ENCODE assay signal across 1 cellular context in the genomic region with DNA sequence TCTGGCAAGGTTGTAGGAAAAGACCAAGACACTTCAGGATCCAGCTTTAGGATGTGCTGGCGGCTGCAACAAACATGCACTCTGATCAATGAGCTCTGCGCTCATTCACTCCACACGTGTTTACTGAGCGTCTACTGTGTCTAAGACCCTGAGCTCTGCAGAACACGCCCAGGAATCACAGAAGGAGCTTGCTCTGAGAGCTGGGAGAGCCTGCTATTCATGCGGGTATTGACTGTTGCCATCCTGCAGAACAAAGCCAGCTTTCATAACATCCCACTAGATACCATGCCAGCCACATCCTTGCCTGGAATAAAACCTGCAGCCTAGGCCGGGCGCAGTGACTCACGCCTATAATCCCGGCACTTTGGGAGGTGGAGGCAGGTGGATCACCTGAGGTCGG.
TF ChIP-seq lines count a peak whose summit lies in the region.

No MANE protein-coding gene starts in this region.

TF ChIP-seq in HCT116, 20 proteins besides CTCF, POLR2A, EP300 and RAD21 (continued from another document):
- TF ChIP-seq CBX3 (IDR thresholded peaks at IDR 0.05; ENCODE audit: low read depth) (0 out of 2 replicates have a peak, but pooled peaks have one; percentile 46), ZNF274 (IDR thresholded peaks at IDR 0.05; ENCODE audit: low read depth, low read length) (no peak), SP1 (IDR thresholded peaks at IDR 0.05; ENCODE audit: low read depth) (peak; percentile 55; the same call in 1 of the 2 replicates), TCF7L2 (IDR thresholded peaks at IDR 0.05; ENCODE audit: borderline replicate concordance, extremely low read depth, insufficient read depth, insufficient read length) (no peak), ELF1 (IDR thresholded peaks at IDR 0.05; ENCODE audit: borderline replicate concordance, low read depth) (no peak), EGR1 (IDR thresholded peaks at IDR 0.05; ENCODE audit: low read depth) (no peak), EZH2phosphoT487 (IDR thresholded peaks at IDR 0.05; ENCODE audit: borderline replicate concordance) (no peak), ZFX (IDR thresholded peaks at IDR 0.05) (no peak), POLR2AphosphoS5 (IDR thresholded peaks at IDR 0.05; ENCODE audit: low read depth, low read length) (no peak), SRF (IDR thresholded peaks at IDR 0.05; ENCODE audit: low read depth) (no peak)
- TF ChIP-seq, protein P1, sequence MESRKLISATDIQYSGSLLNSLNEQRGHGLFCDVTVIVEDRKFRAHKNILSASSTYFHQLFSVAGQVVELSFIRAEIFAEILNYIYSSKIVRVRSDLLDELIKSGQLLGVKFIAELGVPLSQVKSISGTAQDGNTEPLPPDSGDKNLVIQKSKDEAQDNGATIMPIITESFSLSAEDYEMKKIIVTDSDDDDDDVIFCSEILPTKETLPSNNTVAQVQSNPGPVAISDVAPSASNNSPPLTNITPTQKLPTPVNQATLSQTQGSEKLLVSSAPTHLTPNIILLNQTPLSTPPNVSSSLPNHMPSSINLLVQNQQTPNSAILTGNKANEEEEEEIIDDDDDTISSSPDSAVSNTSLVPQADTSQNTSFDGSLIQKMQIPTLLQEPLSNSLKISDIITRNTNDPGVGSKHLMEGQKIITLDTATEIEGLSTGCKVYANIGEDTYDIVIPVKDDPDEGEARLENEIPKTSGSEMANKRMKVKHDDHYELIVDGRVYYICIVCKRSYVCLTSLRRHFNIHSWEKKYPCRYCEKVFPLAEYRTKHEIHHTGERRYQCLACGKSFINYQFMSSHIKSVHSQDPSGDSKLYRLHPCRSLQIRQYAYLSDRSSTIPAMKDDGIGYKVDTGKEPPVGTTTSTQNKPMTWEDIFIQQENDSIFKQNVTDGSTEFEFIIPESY (IDR thresholded peaks at IDR 0.05; ENCODE audit: extremely low read depth, insufficient replicate concordance, low read length) = no peak
- TF ChIP-seq, protein P2, sequence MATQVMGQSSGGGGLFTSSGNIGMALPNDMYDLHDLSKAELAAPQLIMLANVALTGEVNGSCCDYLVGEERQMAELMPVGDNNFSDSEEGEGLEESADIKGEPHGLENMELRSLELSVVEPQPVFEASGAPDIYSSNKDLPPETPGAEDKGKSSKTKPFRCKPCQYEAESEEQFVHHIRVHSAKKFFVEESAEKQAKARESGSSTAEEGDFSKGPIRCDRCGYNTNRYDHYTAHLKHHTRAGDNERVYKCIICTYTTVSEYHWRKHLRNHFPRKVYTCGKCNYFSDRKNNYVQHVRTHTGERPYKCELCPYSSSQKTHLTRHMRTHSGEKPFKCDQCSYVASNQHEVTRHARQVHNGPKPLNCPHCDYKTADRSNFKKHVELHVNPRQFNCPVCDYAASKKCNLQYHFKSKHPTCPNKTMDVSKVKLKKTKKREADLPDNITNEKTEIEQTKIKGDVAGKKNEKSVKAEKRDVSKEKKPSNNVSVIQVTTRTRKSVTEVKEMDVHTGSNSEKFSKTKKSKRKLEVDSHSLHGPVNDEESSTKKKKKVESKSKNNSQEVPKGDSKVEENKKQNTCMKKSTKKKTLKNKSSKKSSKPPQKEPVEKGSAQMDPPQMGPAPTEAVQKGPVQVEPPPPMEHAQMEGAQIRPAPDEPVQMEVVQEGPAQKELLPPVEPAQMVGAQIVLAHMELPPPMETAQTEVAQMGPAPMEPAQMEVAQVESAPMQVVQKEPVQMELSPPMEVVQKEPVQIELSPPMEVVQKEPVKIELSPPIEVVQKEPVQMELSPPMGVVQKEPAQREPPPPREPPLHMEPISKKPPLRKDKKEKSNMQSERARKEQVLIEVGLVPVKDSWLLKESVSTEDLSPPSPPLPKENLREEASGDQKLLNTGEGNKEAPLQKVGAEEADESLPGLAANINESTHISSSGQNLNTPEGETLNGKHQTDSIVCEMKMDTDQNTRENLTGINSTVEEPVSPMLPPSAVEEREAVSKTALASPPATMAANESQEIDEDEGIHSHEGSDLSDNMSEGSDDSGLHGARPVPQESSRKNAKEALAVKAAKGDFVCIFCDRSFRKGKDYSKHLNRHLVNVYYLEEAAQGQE (IDR thresholded peaks at IDR 0.05; ENCODE audit: low read depth) = no peak
